ENCODE assay signal across 8 cellular contexts in genomic region chr11:575324-575995, GRCh38. TPM values are rescaled to one million over a fixed set of nuclear protein-coding genes. Genes with fewer than 3 reads are reported as not detected.
DNase-seq lines count a peak whose midpoint lies in the region; ATAC-seq and TF ChIP-seq lines count a peak whose summit lies in the region.

No MANE protein-coding gene starts in this region.

- POLR2A ChIA-PET in activated CD4-positive, alpha-beta T cell treated with anti-CD3 and anti-CD28 coated beads for 36 hours (lab: Charles Lee): interaction anchor here (0.8 to 1.5 kb wide), 4 partner anchors 12 to 120 kb away, joined by 3 to 10 read pairs (median 4); partner anchors contain the start of genes DEAF1 and TMEM80
- POLR2A ChIA-PET in MCF 10A (lab: Yijun Ruan, JAX): interaction anchor here (0.6 to 2.1 kb wide), 29 partner anchors 8 to 772 kb away, joined by 3 to 22 read pairs (median 5); partner anchors contain the start of genes BET1L, DEAF1, HRAS and IRF7

- DNase-seq in activated CD4-positive, alpha-beta T cell treated with anti-CD3 and anti-CD28 coated beads for 36 hours: no peak
- DNase-seq in activated CD4-positive, alpha-beta T cell treated with anti-CD3 and anti-CD28 coated beads for 48 hours: no peak
- peak; percentile 93 for DNase-seq in NCI-H2227 (lab: John Stamatoyannopoulos, UW; ENCODE audit: unreplicated experiment)
- peak; percentile 70 for DNase-seq in MCF 10A (ENCODE audit: unreplicated experiment)
- peak; percentile 87 for DNase-seq in left lobe of liver (ENCODE audit: low spot score)
- no peak for DNase-seq in activated gamma-delta T cell treated with Interleukin-2 at 50 U/mL for 16 hours

- peaks cover 10% of the 10 kb centered on the region for H3K27me3 Mint-ChIP-seq in activated CD4-positive, alpha-beta T cell treated with anti-CD3 and anti-CD28 coated beads for 36 hours
- H3K27me3 Mint-ChIP-seq in MCF 10A (ENCODE audit: insufficient read depth, unreplicated experiment): no peaks in the 10 kb centered on the region

- no peak for TF ChIP-seq CTCF in MCF 10A (IDR thresholded peaks at IDR 0.05; ENCODE audit: unreplicated experiment)

- CTCF ChIA-PET in activated CD4-positive, alpha-beta T cell treated with anti-CD3 and anti-CD28 coated beads for 36 hours (lab: Charles Lee): interaction anchor here (0.6 to 1.8 kb wide), 7 partner anchors 11 to 235 kb away, joined by 3 to 6 read pairs (median 4); partner anchors contain the start of gene LMNTD2
- CTCF ChIA-PET in MCF 10A (lab: Yijun Ruan, JAX): interaction anchor here (0.6 to 0.7 kb wide), 2 partner anchors 24 to 113 kb away, joined by 3 read pairs; no protein-coding TSS in a partner anchor

- intact Hi-C loops in activated CD4-positive, alpha-beta T cell treated with anti-CD3 and anti-CD28 coated beads for 36 hours (cut with DNase I, micrococcal nuclease): loop anchor here (5.0 to 10.0 kb wide), 2 partner anchors 219 to 308 kb away; partner anchors contain the start of genes CEND1 (in 1 of the 2) and SLC25A22 (in 1 of the 2)
- intact Hi-C loops in MCF 10A (cut with micrococcal nuclease): no loop called here

- peaks cover 9% of the 10 kb centered on the region for H3K36me3 Mint-ChIP-seq in activated CD4-positive, alpha-beta T cell treated with anti-CD3 and anti-CD28 coated beads for 36 hours (ENCODE audit: low read depth)
- no peaks in the 10 kb centered on the region for H3K36me3 Mint-ChIP-seq in MCF 10A (ENCODE audit: insufficient read depth, unreplicated experiment)

- peak overlapping the region; percentile 82 for H3K4me3 Mint-ChIP-seq in activated CD4-positive, alpha-beta T cell treated with anti-CD3 and anti-CD28 coated beads for 36 hours
- peak overlapping the region; percentile 79 for H3K4me3 Mint-ChIP-seq in MCF 10A (ENCODE audit: unreplicated experiment)

- H3K27ac ChIP-seq in temporal lobe (ENCODE audit: low read depth, low read length): peak overlapping the region; percentile 65

- peak overlapping the region; percentile 58 for H3K27ac Mint-ChIP-seq in activated CD4-positive, alpha-beta T cell treated with anti-CD3 and anti-CD28 coated beads for 36 hours
- H3K27ac Mint-ChIP-seq in MCF 10A (ENCODE audit: low read depth, unreplicated experiment): peak overlapping the region; percentile 93

- BruUV-seq in MCF 10A (replicated peaks; lab: Mats Ljungman, UMichigan): no TSS peak

- ATAC-seq in activated CD4-positive, alpha-beta T cell treated with anti-CD3 and anti-CD28 coated beads for 36 hours: peak; percentile 42
- ATAC-seq in HG02943 (IDR thresholded peaks at IDR 0.05; ENCODE audit: low read depth, unreplicated experiment) (peak; percentile 31), left lobe of liver (peak; percentile 68)

- H3K9me3 Mint-ChIP-seq in activated CD4-positive, alpha-beta T cell treated with anti-CD3 and anti-CD28 coated beads for 36 hours (ENCODE audit: low read depth): no peaks in the 10 kb centered on the region
- no peaks in the 10 kb centered on the region for H3K9me3 Mint-ChIP-seq in MCF 10A (ENCODE audit: unreplicated experiment)

- H3K4me1 Mint-ChIP-seq in activated CD4-positive, alpha-beta T cell treated with anti-CD3 and anti-CD28 coated beads for 36 hours: peaks cover 46% of the 10 kb centered on the region
- H3K4me1 Mint-ChIP-seq in MCF 10A (ENCODE audit: insufficient read depth, unreplicated experiment): peaks cover 29% of the 10 kb centered on the region

RNA-seq across cellular contexts. Expression of gene PHRF1, which starts 0.8 kb away (rescaled TPM):
- 10 to 100 TPM; 40.0 to 44.5 TPM for total RNA-seq in activated CD4-positive, alpha-beta T cell treated with anti-CD3 and anti-CD28 coated beads for 36 hours
- 29.9 and 31.8 TPM in 2 replicates for total RNA-seq in MCF 10A (2022)
- 25.4 TPM for total RNA-seq in left lobe of liver
- total RNA-seq in temporal lobe: 20.9 TPM

RNA-seq across cellular contexts. Expression of gene RASSF7, which starts 14.7 kb away (rescaled TPM):
- total RNA-seq in activated CD4-positive, alpha-beta T cell treated with anti-CD3 and anti-CD28 coated beads for 36 hours: 10 to 100 TPM; 16.8 TPM
- total RNA-seq in MCF 10A (2022): 11.4 and 13.3 TPM in 2 replicates
- 36.6 TPM for total RNA-seq in left lobe of liver
- total RNA-seq in temporal lobe: 3.4 TPM

RNA-seq across cellular contexts. Expression of gene LMNTD2, which starts 14.9 kb away (rescaled TPM):
- 1 to 10 TPM; 2.7 to 4.9 TPM for total RNA-seq in activated CD4-positive, alpha-beta T cell treated with anti-CD3 and anti-CD28 coated beads for 36 hours
- total RNA-seq in MCF 10A (2022) (6.1 and 8.0 TPM in 2 replicates), left lobe of liver (13.4 TPM), temporal lobe (under 0.01 TPM)

RNA-seq across cellular contexts. Expression of gene LRRC56, which starts 38.1 kb away (rescaled TPM):
- under 1 TPM; 0.96 to 0.98 TPM for total RNA-seq in activated CD4-positive, alpha-beta T cell treated with anti-CD3 and anti-CD28 coated beads for 36 hours
- total RNA-seq in MCF 10A (2022) (0.54 and 0.75 TPM in 2 replicates), left lobe of liver (0.93 TPM), temporal lobe (0.98 TPM)

RNA-seq across cellular contexts. Expression of gene HRAS, which starts 40.1 kb away (rescaled TPM):
- 10 to 100 TPM; 26.8 to 41.9 TPM for total RNA-seq in activated CD4-positive, alpha-beta T cell treated with anti-CD3 and anti-CD28 coated beads for 36 hours
- total RNA-seq in MCF 10A (2022): 115 and 123 TPM in 2 replicates
- total RNA-seq in left lobe of liver: 12.9 TPM
- total RNA-seq in temporal lobe: 35.7 TPM

Comparison
In these comparisons a context has a peak if more than half of its experiments do, and no peak if none do; other contexts are left out.
1. DNase-seq: peak in NCI-H2227 (single experiment), MCF 10A (single experiment) and left lobe of liver (single experiment); none in activated CD4-positive, alpha-beta T cell treated with anti-CD3 and anti-CD28 coated beads for 36 hours (single experiment), activated CD4-positive, alpha-beta T cell treated with anti-CD3 and anti-CD28 coated beads for 48 hours (single experiment) and activated gamma-delta T cell treated with Interleukin-2 at 50 U/mL for 16 hours (single experiment).
2. Peak in every context shown above with its lines, with median percentiles within 50 percentile points of each other: ATAC-seq.